In genomic region chr14:100374270-100374669, GRCh38 we compare ENCODE assay signal across 8 cellular contexts. TPM values are rescaled to one million over a fixed set of nuclear protein-coding genes. Genes with fewer than 3 reads are reported as not detected.
DNase-seq lines count a peak whose midpoint lies in the region; ATAC-seq and TF ChIP-seq lines count a peak whose summit lies in the region.

No MANE protein-coding gene starts in this region.

- H3K4me1 ChIP-seq in Panc1 (ENCODE audit: control insufficient read depth, insufficient read depth, low read length) = no peaks in the 10 kb centered on the region; the same call in 1 of the 2 replicates
- H3K4me1 ChIP-seq in psoas muscle = peaks cover 19% of the 10 kb centered on the region

- 70 to 79% (median 72%) methylated on average over 2 of the region's 2 CpGs for whole genome bisulfite sequencing in psoas muscle, 3 donors

- no TSS peak for BruUV-seq in Panc1 (replicated peaks; lab: Mats Ljungman, UMichigan)

- H3K36me3 ChIP-seq in Panc1 (ENCODE audit: control insufficient read depth, insufficient read depth, low read length) (peaks cover 6% of the 10 kb centered on the region; the same call in 1 of the 2 replicates), psoas muscle (ENCODE audit: insufficient read depth in 1 of 2, low read depth in 1 of 2) (peaks cover 3 to 10% of the 10 kb centered on the region in 2 donors)

- POLR2A ChIA-PET in Panc1 (lab: Charles Lee) = no interaction called here

- H3K27ac ChIP-seq in Panc1 (ENCODE audit: low read length) (no peak overlapping the region), psoas muscle (peak overlapping the region; percentile 95)

- in situ Hi-C loops in Panc1 (cut with HindIII; ENCODE audit: low pct_unique_long_range_greater_than_20kb, low sequenced_read_pairs) = no loop called here

- ATAC-seq in Panc1 = no peak
- no peak for ATAC-seq in psoas muscle
- ATAC-seq in HG03571 (IDR thresholded peaks at IDR 0.05; ENCODE audit: unreplicated experiment) = no peak
- ATAC-seq in HG02588 (IDR thresholded peaks at IDR 0.05; ENCODE audit: unreplicated experiment) = no peak

- no peak for DNase-seq in Panc1 (ENCODE audit: low read depth, low spot score)
- DNase-seq in epithelial cell of proximal tubule (ENCODE audit: low read depth) = no peak
- DNase-seq in psoas muscle = no peak
- no peak for DNase-seq in anterior cingulate cortex (lab: John Stamatoyannopoulos, UW)
- DNase-seq in NCI-H128 (lab: John Stamatoyannopoulos, UW; ENCODE audit: unreplicated experiment) = no peak

- H3K9me3 ChIP-seq in Panc1 (ENCODE audit: control insufficient read depth, insufficient read depth, low read depth, low read length) = no peaks in the 10 kb centered on the region
- no peaks in the 10 kb centered on the region for H3K9me3 ChIP-seq in psoas muscle

- H3K4me3 ChIP-seq in GM08714 (ENCODE audit: low read length) (peak overlapping the region; percentile 78), Panc1 (ENCODE audit: low read depth in 2 of 2, low read length in 2 of 2) (peak overlapping the region; percentile 92), epithelial cell of proximal tubule (ENCODE audit: low read depth, low read length) (peak overlapping the region; percentile 98), psoas muscle (peak overlapping the region; percentile 89)

- no peak for TF ChIP-seq CTCF in Panc1 (IDR thresholded peaks at IDR 0.05)
- no peak for TF ChIP-seq CTCF in epithelial cell of proximal tubule (conservative IDR thresholded peaks at IDR 0.05; ENCODE audit: low read depth, low read length)
- no peak for TF ChIP-seq CTCF in psoas muscle (IDR thresholded peaks at IDR 0.05)

- H3K27me3 ChIP-seq in Panc1 (ENCODE audit: control insufficient read depth, insufficient read depth, low read length) (no peaks in the 10 kb centered on the region), psoas muscle (ENCODE audit: insufficient read depth in 3 of 3, low read length in 2 of 3) (no peaks in the 10 kb centered on the region)

- intact Hi-C loops in Panc1 (cut with micrococcal nuclease; ENCODE audit: unreplicated experiment) = loop anchor here (10.0 kb wide), 1 partner anchor 59 kb away; no protein-coding TSS in a partner anchor
- intact Hi-C loops in psoas muscle (cut with DNase I) = no loop called here

- CTCF ChIA-PET in Panc1 (lab: Charles Lee) = no interaction called here

RNA-seq across cellular contexts. Expression of gene WDR25, which starts 2.0 kb away (rescaled TPM):
- total RNA-seq in Panc1 (2021; ENCODE audit: unreplicated experiment) (4.1 TPM), epithelial cell of proximal tubule (12.9 and 13.0 TPM in 2 replicates), psoas muscle (1 to 10 TPM; 6.0 to 9.3 (median 7.3) TPM)
- polyA plus RNA-seq in Panc1 (2012; ENCODE audit: insufficient read length) = 8.6 TPM
- polyA plus RNA-seq in psoas muscle = 10 to 100 TPM in 1 of 3 donors, 1 to 10 TPM in 2; 6.7 to 11.7 (median 9.3) TPM

RNA-seq across cellular contexts. Expression of gene SLC25A47, which starts 51.1 kb away (rescaled TPM):
- total RNA-seq in Panc1 (2021; ENCODE audit: unreplicated experiment) (not detected), epithelial cell of proximal tubule (not detected in 2 replicates), psoas muscle (under 1 TPM in 1 of 4 donors, not detected in 3; 0.12 TPM)
- polyA plus RNA-seq in Panc1 (2012; ENCODE audit: insufficient read length) = not detected
- polyA plus RNA-seq in psoas muscle = under 1 TPM in 1 of 3 donors, not detected in 2; 0.03 TPM
